ENCODE assay signal across 18 cellular contexts in genomic region chr15:88908697-88909621, GRCh38. TPM values are rescaled to one million over a fixed set of nuclear protein-coding genes. Genes with fewer than 3 reads are reported as not detected.
DNase-seq lines count a peak whose midpoint lies in the region; ATAC-seq and TF ChIP-seq lines count a peak whose summit lies in the region.
"Had no signal": no experiment of that assay in that cellular context is flagged by ENCODE, and none has a peak within 500 bp of the region (broad histone marks: within the 10 kb centered on the region; RNA-seq: fewer than 3 reads in every experiment).

No MANE protein-coding gene starts in this region.

- no peak for ATAC-seq in HG02623 (IDR thresholded peaks at IDR 0.05; ENCODE audit: unreplicated experiment)
- ATAC-seq in GM19395 (IDR thresholded peaks at IDR 0.05; ENCODE audit: unreplicated experiment) = no peak
- ATAC-seq: activated T-cell treated with anti-CD3 and anti-CD28 coated beads, Interleukin-2, amount 50 U/mL, for 4 hours; stimulated activated memory B cell treated with anti-CD40 and anti-IgM and Interleukin-4, amounts not matched to agents 10 μg/mL and 1 μg/mL and 100 μg/mL, for 72 hours had no signal

- H3K9me3 Mint-ChIP-seq in activated CD4-positive, alpha-beta T cell treated with anti-CD3 and anti-CD28 coated beads, Interleukin-2, amount 10 ng/mL, durations not matched to agents 7 days and 5 days = no peaks in the 10 kb centered on the region
- H3K9me3 Mint-ChIP-seq: activated T-cell treated with anti-CD3 and anti-CD28 coated beads, Interleukin-2, amount 50 U/mL, for 4 hours; stimulated activated memory B cell treated with anti-CD40 and anti-IgM and Interleukin-4, amounts not matched to agents 10 μg/mL and 1 μg/mL and 100 μg/mL, for 72 hours had no signal

- H3K4me1 ChIP-seq in iPS-20b (ENCODE audit: insufficient read depth, low read length) (peaks cover 17% of the 10 kb centered on the region; the same call in 1 of the 2 replicates), suprapubic skin (peaks cover 68% of the 10 kb centered on the region)

- H3K27ac ChIP-seq in RWPE1 (peak overlapping the region; percentile 32), iPS-20b (ENCODE audit: low read length) (no peak overlapping the region), suprapubic skin (no peak overlapping the region)
- H3K27ac ChIP-seq: HL-60, SJCRH30 had no signal

- H3K27me3 ChIP-seq in iPS-20b (ENCODE audit: insufficient read depth, low read length) (no peaks in the 10 kb centered on the region), suprapubic skin (no peaks in the 10 kb centered on the region)
- H3K27me3 ChIP-seq: SJCRH30 had no signal

- peaks cover 43% of the 10 kb centered on the region for H3K4me1 Mint-ChIP-seq in activated CD4-positive, alpha-beta T cell treated with anti-CD3 and anti-CD28 coated beads, Interleukin-2, amount 10 ng/mL, durations not matched to agents 7 days and 5 days

- TF ChIP-seq CTCF in RWPE1 (conservative IDR thresholded peaks at IDR 0.05; ENCODE audit: low read depth) (no peak), suprapubic skin (IDR thresholded peaks at IDR 0.05) (no peak)

- no peaks in the 10 kb centered on the region for H3K27me3 Mint-ChIP-seq in activated CD4-positive, alpha-beta T cell treated with anti-CD3 and anti-CD28 coated beads, Interleukin-2, amount 10 ng/mL, durations not matched to agents 7 days and 5 days

- peaks cover 26% of the 10 kb centered on the region for H3K36me3 Mint-ChIP-seq in activated CD4-positive, alpha-beta T cell treated with anti-CD3 and anti-CD28 coated beads, Interleukin-2, amount 10 ng/mL, durations not matched to agents 7 days and 5 days (ENCODE audit: low read depth)
- H3K36me3 Mint-ChIP-seq: stimulated activated memory B cell treated with anti-CD40 and anti-IgM and Interleukin-4, amounts not matched to agents 10 μg/mL and 1 μg/mL and 100 μg/mL, for 72 hours had no signal

- CTCF ChIA-PET in activated CD4-positive, alpha-beta T cell treated with anti-CD3 and anti-CD28 coated beads, Interleukin-2, amount 10 ng/mL, durations not matched to agents 7 days and 5 days (lab: Charles Lee) = interaction anchor here (0.6 to 1.7 kb wide), 3 partner anchors 12 to 160 kb away, joined by 3 to 10 read pairs (median 4); partner anchors contain the start of gene HAPLN3
- CTCF ChIA-PET in RWPE1 (lab: Yijun Ruan, JAX) = no interaction called here

- no peak for TF ChIP-seq POLR2A in suprapubic skin (IDR thresholded peaks at IDR 0.05)

- H3K4me3 Mint-ChIP-seq in activated CD4-positive, alpha-beta T cell treated with anti-CD3 and anti-CD28 coated beads, Interleukin-2, amount 10 ng/mL, durations not matched to agents 7 days and 5 days = no peak overlapping the region
- H3K4me3 Mint-ChIP-seq: activated T-cell treated with anti-CD3 and anti-CD28 coated beads, Interleukin-2, amount 50 U/mL, for 4 hours; stimulated activated memory B cell treated with anti-CD40 and anti-IgM and Interleukin-4, amounts not matched to agents 10 μg/mL and 1 μg/mL and 100 μg/mL, for 72 hours had no signal

- no peak for DNase-seq in activated CD4-positive, alpha-beta T cell treated with anti-CD3 and anti-CD28 coated beads, Interleukin-2, amount 10 ng/mL, durations not matched to agents 7 days and 5 days
- DNase-seq in activated CD4-positive, alpha-beta T cell treated with anti-CD3 and anti-CD28 coated beads for 4 hours = no peak
- no peak for DNase-seq in RWPE1 (ENCODE audit: low spot score)
- DNase-seq in suprapubic skin (ENCODE audit: low spot score in 2 of 2) = no peak
- no peak for DNase-seq in NCI-H1930 (lab: John Stamatoyannopoulos, UW)
- DNase-seq: 8988T; activated CD4-positive, CD25-positive, alpha-beta regulatory T cell; activated T-cell treated with anti-CD3 and anti-CD28 coated beads, Interleukin-2, amount 50 U/mL, for 4 hours; DMS79 treated with DMSO at 0.1 percent for 48 hours; erythroblast; NCI-H1092 treated with DMSO at 0.1 percent for 48 hours; NCI-H526; SJCRH30 had no signal

- POLR2A ChIA-PET in activated CD4-positive, alpha-beta T cell treated with anti-CD3 and anti-CD28 coated beads, Interleukin-2, amount 10 ng/mL, durations not matched to agents 7 days and 5 days (lab: Charles Lee) = no interaction called here
- POLR2A ChIA-PET in RWPE1 (lab: Yijun Ruan, JAX; ENCODE audit: low non-redundant PET) = interaction anchor here (0.5 to 0.6 kb wide), 2 partner anchors 109 to 274 kb away, joined by 3 to 4 read pairs; no protein-coding TSS in a partner anchor

- H3K4me3 ChIP-seq in iPS-20b (ENCODE audit: low read length) (peak overlapping the region; percentile 98; the same call in 1 of the 2 replicates), suprapubic skin (peak overlapping the region; percentile 88)
- H3K4me3 ChIP-seq: SJCRH30 had no signal

- no peak for TF ChIP-seq EP300 in suprapubic skin (IDR thresholded peaks at IDR 0.05)

- H3K9ac ChIP-seq in iPS-20b (ENCODE audit: low read depth, low read length) = no peak overlapping the region

- H3K9me3 ChIP-seq in iPS-20b (ENCODE audit: insufficient read depth, low read depth, low read length) (no peaks in the 10 kb centered on the region), suprapubic skin (no peaks in the 10 kb centered on the region)
- H3K9me3 ChIP-seq: SJCRH30 had no signal

- H3K27ac Mint-ChIP-seq in activated CD4-positive, alpha-beta T cell treated with anti-CD3 and anti-CD28 coated beads, Interleukin-2, amount 10 ng/mL, durations not matched to agents 7 days and 5 days = peak overlapping the region; percentile 60
- H3K27ac Mint-ChIP-seq: stimulated activated memory B cell treated with anti-CD40 and anti-IgM and Interleukin-4, amounts not matched to agents 10 μg/mL and 1 μg/mL and 100 μg/mL, for 72 hours had no signal

- WGBS in suprapubic skin = 93% methylated on average over 8 of the region's 16 CpGs

- H3K36me3 ChIP-seq in iPS-20b (ENCODE audit: insufficient read depth, low read depth, low read length) = peaks cover 81% of the 10 kb centered on the region
- H3K36me3 ChIP-seq in suprapubic skin = peaks cover 45% of the 10 kb centered on the region

RNA-seq across cellular contexts. Expression of gene MFGE8, which starts 4.2 kb away (rescaled TPM):
- total RNA-seq in activated CD4-positive, alpha-beta T cell treated with anti-CD3 and anti-CD28 coated beads, Interleukin-2, amount 10 ng/mL, durations not matched to agents 7 days and 5 days = 10 to 100 TPM; 57.9 to 58.5 TPM
- 100 to 1,000 TPM; 154 to 211 (median 171) TPM for total RNA-seq in suprapubic skin

RNA-seq across cellular contexts. Expression of gene HAPLN3, which starts 13.6 kb away (rescaled TPM):
- 10 to 100 TPM; 75.4 to 86.1 TPM for total RNA-seq in activated CD4-positive, alpha-beta T cell treated with anti-CD3 and anti-CD28 coated beads, Interleukin-2, amount 10 ng/mL, durations not matched to agents 7 days and 5 days
- 10 to 100 TPM in 1 of 4 donors, 1 to 10 TPM in 3; 4.8 to 14.6 (median 8.9) TPM for total RNA-seq in suprapubic skin

Comparison
In these comparisons a context has a peak if more than half of its experiments do, and no peak if none do; other contexts are left out.
1. RNA of gene HAPLN3, which starts 13.6 kb away (total RNA-seq): 75.4 to 86.1 TPM in activated CD4-positive, alpha-beta T cell treated with anti-CD3 and anti-CD28 coated beads, Interleukin-2, amount 10 ng/mL, durations not matched to agents 7 days and 5 days; 4.8 to 14.6 TPM in suprapubic skin; every median in the first group is over 4 times any median in the second.